ENCODE assay signal across 27 cellular contexts in genomic region chr4:80831383-80832361, GRCh38.
DNase-seq lines count a peak whose midpoint lies in the region; ATAC-seq, FAIRE-seq and TF ChIP-seq lines count a peak whose summit lies in the region.
"Had no signal": no experiment of that assay in that cellular context is flagged by ENCODE, and none has a peak within 500 bp of the region (broad histone marks: within the 10 kb centered on the region; RNA-seq: fewer than 3 reads in every experiment).

No MANE protein-coding gene starts in this region.

- H3K4me3 ChIP-seq in astrocyte (ENCODE audit: insufficient read depth, low read depth, low read length) (no peak overlapping the region), small intestine (ENCODE audit: low read depth in 1 of 2, low read length in 2 of 2) (no peak overlapping the region)
- H3K4me3 ChIP-seq: coronary artery, gastrocnemius medialis, lung, sigmoid colon had no signal

- no peak overlapping the region for H3K4me3 Mint-ChIP-seq in astrocyte (ENCODE audit: unreplicated experiment)
- H3K4me3 Mint-ChIP-seq: activated naive CD8-positive, alpha-beta T cell treated with anti-CD3 and anti-CD28 coated beads, Interleukin-2, amount 50 U/mL, for 24 hours; CD8-positive, alpha-beta T cell; neural crest cell had no signal

- no peak overlapping the region for H3K27ac Mint-ChIP-seq in astrocyte (ENCODE audit: unreplicated experiment)
- H3K27ac Mint-ChIP-seq: activated naive CD8-positive, alpha-beta T cell treated with anti-CD3 and anti-CD28 coated beads, Interleukin-2, amount 50 U/mL, for 24 hours; CD8-positive, alpha-beta T cell had no signal

- H3K4me1 Mint-ChIP-seq in astrocyte (ENCODE audit: low read depth, unreplicated experiment), result no peaks in the 10 kb centered on the region
- H3K4me1 Mint-ChIP-seq: activated naive CD8-positive, alpha-beta T cell treated with anti-CD3 and anti-CD28 coated beads, Interleukin-2, amount 50 U/mL, for 24 hours; neural crest cell had no signal

- no peaks in the 10 kb centered on the region for H3K9me3 Mint-ChIP-seq in astrocyte (ENCODE audit: unreplicated experiment)

- H3K4me1 ChIP-seq in astrocyte (ENCODE audit: insufficient read depth, low read length) (no peaks in the 10 kb centered on the region), small intestine (ENCODE audit: control insufficient read depth in 2 of 2, insufficient read depth in 1 of 2, low read depth in 1 of 2, low read length in 1 of 2) (no peaks in the 10 kb centered on the region)
- H3K4me1 ChIP-seq: gastrocnemius medialis had no signal

- FAIRE-seq in astrocyte (lab: Jason Lieb, UNC), result no peak
- FAIRE-seq in small intestine (lab: Jason Lieb, UNC), result no peak
- FAIRE-seq: GM19239 had no signal

- DNase-seq in AG20443 (ENCODE audit: low spot score) (peak; percentile 11), HS-5 (ENCODE audit: low read depth) (peak; percentile 49), astrocyte (ENCODE audit: low read depth) (peak; percentile 2), hepatic stellate cell (ENCODE audit: low spot score) (peak; percentile 2), Kasumi-1 (lab: John Stamatoyannopoulos, UW) (no peak), small intestine (no peak), NOMO-1 (lab: John Stamatoyannopoulos, UW; ENCODE audit: unreplicated experiment in 2 of 2) (no peak)
- DNase-seq: activated CD4-positive, alpha-beta T cell treated with anti-CD3 and anti-CD28 coated beads, Interleukin-2, amount 50 U/mL, for 48 hours; activated CD4-positive, CD25-positive, alpha-beta regulatory T cell; activated CD8-positive, alpha-beta memory T cell treated with anti-CD3 and anti-CD28 coated beads, Interleukin-2, amount 50 U/mL, for 48 hours; activated effector memory CD4-positive, alpha-beta T cell treated with anti-CD3 and anti-CD28 coated beads, Interleukin-2, amount 50 U/mL, for 16 hours; activated naive CD8-positive, alpha-beta T cell treated with anti-CD3 and anti-CD28 coated beads, Interleukin-2, amount 50 U/mL, for 24 hours; CD8-positive, alpha-beta T cell; DMS53; gastrocnemius medialis; hypothalamus; islet precursor cell; KBM-7; NCI-H146; sigmoid colon; T1000 had no signal

- no peak overlapping the region for H3K9ac ChIP-seq in astrocyte (ENCODE audit: low read length)

- H4K20me1 ChIP-seq in astrocyte (ENCODE audit: insufficient read depth, low read length), result no peaks in the 10 kb centered on the region

- no peak for ATAC-seq in HG03469 (IDR thresholded peaks at IDR 0.05; ENCODE audit: unreplicated experiment)
- ATAC-seq: activated naive CD8-positive, alpha-beta T cell treated with anti-CD3 and anti-CD28 coated beads, Interleukin-2, amount 50 U/mL, for 24 hours; CD8-positive, alpha-beta T cell; gastrocnemius medialis; Right ventricle myocardium inferior had no signal

- TF ChIP-seq CTCF in astrocyte (IDR thresholded peaks at IDR 0.05; ENCODE audit: insufficient read depth, low read depth, low read length), result no peak

- WGBS in small intestine, 3 donors, result 81 to 83% (median 81%) methylated on average over 5 of the region's 5 CpGs

- H3K9me3 ChIP-seq in astrocyte (ENCODE audit: insufficient read depth, low read depth, low read length), result no peaks in the 10 kb centered on the region
- no peaks in the 10 kb centered on the region for H3K9me3 ChIP-seq in small intestine (ENCODE audit: control insufficient read depth, low read depth)
- H3K9me3 ChIP-seq: gastrocnemius medialis, sigmoid colon had no signal

- H3K4me2 ChIP-seq in astrocyte (ENCODE audit: low read length), result no peak overlapping the region

- H2AFZ ChIP-seq in astrocyte (ENCODE audit: low read depth, low read length), result no peak overlapping the region

- no peaks in the 10 kb centered on the region for H3K36me3 Mint-ChIP-seq in astrocyte (ENCODE audit: low read depth, unreplicated experiment)
- H3K36me3 Mint-ChIP-seq: CD8-positive, alpha-beta T cell had no signal

- no peak overlapping the region for H3K27ac ChIP-seq in astrocyte (ENCODE audit: low read depth, low read length)
- no peak overlapping the region for H3K27ac ChIP-seq in small intestine (ENCODE audit: low read depth in 1 of 2, low read length in 1 of 2)
- H3K27ac ChIP-seq: coronary artery, gastrocnemius medialis, sigmoid colon had no signal

- H3K36me3 ChIP-seq in astrocyte (ENCODE audit: insufficient read depth, low read length), result no peaks in the 10 kb centered on the region
- H3K36me3 ChIP-seq in small intestine (ENCODE audit: control insufficient read depth in 2 of 2, insufficient read depth in 2 of 2, low read length in 2 of 2), result no peaks in the 10 kb centered on the region
- H3K36me3 ChIP-seq: gastrocnemius medialis, sigmoid colon had no signal

- H3K27me3 ChIP-seq in astrocyte (ENCODE audit: insufficient read depth, low read length), result no peaks in the 10 kb centered on the region
- no peaks in the 10 kb centered on the region for H3K27me3 ChIP-seq in small intestine (ENCODE audit: control insufficient read depth in 2 of 2, insufficient read depth in 2 of 2, low read length in 2 of 2)
- H3K27me3 ChIP-seq: gastrocnemius medialis, sigmoid colon had no signal

- H3K79me2 ChIP-seq in astrocyte (ENCODE audit: insufficient read depth, low read length), result no peaks in the 10 kb centered on the region

- no peaks in the 10 kb centered on the region for H3K27me3 Mint-ChIP-seq in astrocyte (ENCODE audit: low read depth, unreplicated experiment)
- H3K27me3 Mint-ChIP-seq: activated naive CD8-positive, alpha-beta T cell treated with anti-CD3 and anti-CD28 coated beads, Interleukin-2, amount 50 U/mL, for 24 hours had no signal

Comparison
In these comparisons a context has a peak if more than half of its experiments do, and no peak if none do; other contexts are left out.
1. DNase-seq: peak in AG20443 (single experiment), HS-5 (single experiment), astrocyte (single experiment) and hepatic stellate cell (single experiment); none in Kasumi-1 (0 of 2), small intestine (single experiment) and NOMO-1 (0 of 2).